10 cellular contexts compared by ENCODE assay signal in genomic region chr3:112128843-112129727, GRCh38. TPM values are rescaled to one million over a fixed set of nuclear protein-coding genes. Genes with fewer than 3 reads are reported as not detected.
DNase-seq lines count a peak whose midpoint lies in the region; ATAC-seq, FAIRE-seq and TF ChIP-seq lines count a peak whose summit lies in the region.
"Had no signal": no experiment of that assay in that cellular context is flagged by ENCODE, and none has a peak within 500 bp of the region (broad histone marks: within the 10 kb centered on the region; RNA-seq: fewer than 3 reads in every experiment).

No MANE protein-coding gene starts in this region.

- H3K36me3 ChIP-seq in kidney (ENCODE audit: control insufficient read depth in 1 of 2, insufficient read depth in 2 of 2, low read length in 2 of 2) (no peaks in the 10 kb centered on the region), BE2C (no peaks in the 10 kb centered on the region)

- H3K4me3 Mint-ChIP-seq in central memory CD8-positive, alpha-beta T cell, result no peak overlapping the region
- H3K4me3 Mint-ChIP-seq in stimulated activated naive B cell treated with anti-CD40 and anti-IgM and Interleukin-4, amounts not matched to agents 10 μg/mL and 1 μg/mL and 100 μg/mL, for 72 hours, result peak overlapping the region; percentile 8 to 19

- peaks cover 47% of the 10 kb centered on the region for H3K4me1 Mint-ChIP-seq in central memory CD8-positive, alpha-beta T cell
- peaks cover 66 to 92% of the 10 kb centered on the region in 2 donors for H3K4me1 Mint-ChIP-seq in stimulated activated naive B cell treated with anti-CD40 and anti-IgM and Interleukin-4, amounts not matched to agents 10 μg/mL and 1 μg/mL and 100 μg/mL, for 72 hours

- intact Hi-C loops in kidney (cut with DNase I), result no loop called here

- no peaks in the 10 kb centered on the region for H3K9me3 ChIP-seq in kidney (ENCODE audit: control insufficient read depth in 1 of 2, low read length in 2 of 2)
- no peaks in the 10 kb centered on the region for H3K9me3 ChIP-seq in BE2C

- H3K27ac Mint-ChIP-seq in central memory CD8-positive, alpha-beta T cell (ENCODE audit: low read depth), result peak overlapping the region; percentile 44
- H3K27ac Mint-ChIP-seq in stimulated activated naive B cell treated with anti-CD40 and anti-IgM and Interleukin-4, amounts not matched to agents 10 μg/mL and 1 μg/mL and 100 μg/mL, for 72 hours, result peak overlapping the region; percentile 63

- no peaks in the 10 kb centered on the region for H3K27me3 Mint-ChIP-seq in central memory CD8-positive, alpha-beta T cell
- no peaks in the 10 kb centered on the region for H3K27me3 Mint-ChIP-seq in stimulated activated naive B cell treated with anti-CD40 and anti-IgM and Interleukin-4, amounts not matched to agents 10 μg/mL and 1 μg/mL and 100 μg/mL, for 72 hours

- H3K36me3 Mint-ChIP-seq in central memory CD8-positive, alpha-beta T cell (ENCODE audit: insufficient read depth), result peaks cover 13% of the 10 kb centered on the region
- peaks cover 7 to 25% of the 10 kb centered on the region in 2 donors for H3K36me3 Mint-ChIP-seq in stimulated activated naive B cell treated with anti-CD40 and anti-IgM and Interleukin-4, amounts not matched to agents 10 μg/mL and 1 μg/mL and 100 μg/mL, for 72 hours

- no peak overlapping the region for H3K9ac ChIP-seq in kidney (ENCODE audit: low read length in 2 of 2)
- H3K9ac ChIP-seq: parathyroid adenoma had no signal

- no peak for FAIRE-seq in kidney (lab: Jason Lieb, UNC)
- FAIRE-seq: TTC549 had no signal

- no peak overlapping the region for H3K27ac ChIP-seq in kidney (ENCODE audit: low read depth in 2 of 2, low read length in 2 of 2)
- H3K27ac ChIP-seq: parathyroid adenoma had no signal

- peak; percentile 20 for ATAC-seq in GM18520 (IDR thresholded peaks at IDR 0.05; ENCODE audit: unreplicated experiment)
- peak; percentile 43 for ATAC-seq in HG02852 (IDR thresholded peaks at IDR 0.05; ENCODE audit: unreplicated experiment)
- ATAC-seq in central memory CD8-positive, alpha-beta T cell (replicated peaks; ENCODE audit: extremely low read depth, poor library complexity, severe bottlenecking), result peak; percentile 70
- peak; percentile 71 to 72 for ATAC-seq in stimulated activated naive B cell treated with anti-CD40 and anti-IgM and Interleukin-4, amounts not matched to agents 10 μg/mL and 1 μg/mL and 100 μg/mL, for 72 hours (replicated peaks)

- TF ChIP-seq CTCF in kidney (IDR thresholded peaks at IDR 0.05; ENCODE audit: borderline replicate concordance, extremely low read depth, insufficient read depth) (no peak), BE2C (IDR thresholded peaks at IDR 0.05; ENCODE audit: low read depth, low read length) (no peak)

- H3K4me3 ChIP-seq in kidney (ENCODE audit: low read length in 2 of 2), result no peak overlapping the region
- H3K4me3 ChIP-seq in BE2C (ENCODE audit: low read depth, low read length), result no peak overlapping the region

- peak; percentile 32 for DNase-seq in RPMI8226
- DNase-seq in central memory CD8-positive, alpha-beta T cell (ENCODE audit: low spot score in 2 of 2), result peak in 1 of 2 donors; percentile 23
- peak; percentile 58 for DNase-seq in stimulated activated naive B cell treated with anti-CD40 and anti-IgM and Interleukin-4, amounts not matched to agents 10 μg/mL and 1 μg/mL and 100 μg/mL, for 72 hours
- DNase-seq in kidney, result no peak
- DNase-seq in BE2C, result no peak
- DNase-seq in occipital lobe (lab: John Stamatoyannopoulos, UW), result no peak

- H3K27me3 ChIP-seq in BE2C, result no peaks in the 10 kb centered on the region

- no peaks in the 10 kb centered on the region for H3K9me3 Mint-ChIP-seq in central memory CD8-positive, alpha-beta T cell
- H3K9me3 Mint-ChIP-seq in stimulated activated naive B cell treated with anti-CD40 and anti-IgM and Interleukin-4, amounts not matched to agents 10 μg/mL and 1 μg/mL and 100 μg/mL, for 72 hours, result no peaks in the 10 kb centered on the region

- H3K4me1 ChIP-seq in kidney (ENCODE audit: control insufficient read depth in 1 of 2, insufficient read depth in 1 of 2, low read depth in 1 of 2, low read length in 2 of 2) (peaks cover 0 to 6% of the 10 kb centered on the region in 2 donors), BE2C (peaks cover 14% of the 10 kb centered on the region; the same call in 1 of the 2 replicates)
- H3K4me1 ChIP-seq: parathyroid adenoma had no signal

RNA-seq across cellular contexts. Expression of gene GCSAM, which starts 4.0 kb away (rescaled TPM):
- total RNA-seq in kidney (0.88 TPM), occipital lobe (not detected)
- polyA plus RNA-seq in kidney (ENCODE audit: insufficient read depth, low read depth, low replicate concordance), result not detected
- 1.2 TPM for polyA plus RNA-seq in BE2C (2012; ENCODE audit: insufficient read depth, insufficient read length, low read depth)

RNA-seq across cellular contexts. Expression of gene C3orf52, which starts 42.9 kb away (rescaled TPM):
- total RNA-seq in kidney (5.2 TPM), occipital lobe (0.31 TPM)
- 3.8 TPM for polyA plus RNA-seq in kidney (ENCODE audit: insufficient read depth, low read depth, low replicate concordance)
- polyA plus RNA-seq in BE2C (2012; ENCODE audit: insufficient read depth, insufficient read length, low read depth), result 0.42 TPM

Comparison
In these comparisons a context has a peak if more than half of its experiments do, and no peak if none do; other contexts are left out.
1. ATAC-seq: peak in every context shown above with its lines; median percentile 72 in stimulated activated naive B cell treated with anti-CD40 and anti-IgM and Interleukin-4, amounts not matched to agents 10 μg/mL and 1 μg/mL and 100 μg/mL, for 72 hours; 70 in central memory CD8-positive, alpha-beta T cell; 43 in HG02852; 20 in GM18520.
2. DNase-seq: peak in RPMI8226 (single experiment) and stimulated activated naive B cell treated with anti-CD40 and anti-IgM and Interleukin-4, amounts not matched to agents 10 μg/mL and 1 μg/mL and 100 μg/mL, for 72 hours (single experiment); none in kidney (single experiment), BE2C (single experiment) and occipital lobe (single experiment).